8 cellular contexts compared by ENCODE assay signal in genomic region chr15:97904196-97904572, GRCh38. TPM values are rescaled to one million over a fixed set of nuclear protein-coding genes. Genes with fewer than 3 reads are reported as not detected.
A peak's percentile ranks its signal among the peaks of the same experiment; 100 is the strongest.
DNase-seq lines count a peak whose midpoint lies in the region; ATAC-seq, FAIRE-seq and TF ChIP-seq lines count a peak whose summit lies in the region.

No MANE protein-coding gene starts in this region.

- H3K27me3 Mint-ChIP-seq in activated naive CD8-positive, alpha-beta T cell treated with anti-CD3 and anti-CD28 coated beads, Interleukin-2, amount 50 U/mL, for 24 hours, result peaks cover 35% of the 10 kb centered on the region

- no peak for TF ChIP-seq POLR2A in GM12892 (IDR thresholded peaks at IDR 0.05; ENCODE audit: low read depth, low read length)

- no peak overlapping the region for H3K4me3 Mint-ChIP-seq in activated naive CD8-positive, alpha-beta T cell treated with anti-CD3 and anti-CD28 coated beads, Interleukin-2, amount 50 U/mL, for 24 hours

- intact Hi-C loops in left cardiac atrium (cut with DNase I), result loop anchor here (2.0 to 10.0 kb wide), 4 partner anchors 271 to 521 kb away; no protein-coding TSS in a partner anchor

- no peak for FAIRE-seq in GM12892 (lab: Jason Lieb, UNC)

- ATAC-seq in activated naive CD8-positive, alpha-beta T cell treated with anti-CD3 and anti-CD28 coated beads, Interleukin-2, amount 50 U/mL, for 24 hours, result peak; percentile 28
- peak; percentile 94 to 99 for ATAC-seq in left cardiac atrium
- ATAC-seq in HG03159 (IDR thresholded peaks at IDR 0.05; ENCODE audit: unreplicated experiment), result no peak

- peak; percentile 83 for DNase-seq in AG08395 (ENCODE audit: low spot score)
- DNase-seq in GM12892 (ENCODE audit: insufficient read length), result peak; percentile 9
- DNase-seq in NCI-H2227 (lab: John Stamatoyannopoulos, UW; ENCODE audit: unreplicated experiment), result peak; percentile 76
- DNase-seq in activated naive CD8-positive, alpha-beta T cell treated with anti-CD3 and anti-CD28 coated beads, Interleukin-2, amount 50 U/mL, for 24 hours, result peak; percentile 40
- peak; percentile 81 for DNase-seq in left cardiac atrium
- peak; percentile 26 for DNase-seq in putamen (ENCODE audit: low spot score)
- no peak for DNase-seq in KG1 (lab: John Stamatoyannopoulos, UW)

- H3K27ac Mint-ChIP-seq in activated naive CD8-positive, alpha-beta T cell treated with anti-CD3 and anti-CD28 coated beads, Interleukin-2, amount 50 U/mL, for 24 hours, result no peak overlapping the region

- no peaks in the 10 kb centered on the region for H3K36me3 Mint-ChIP-seq in activated naive CD8-positive, alpha-beta T cell treated with anti-CD3 and anti-CD28 coated beads, Interleukin-2, amount 50 U/mL, for 24 hours (ENCODE audit: low read depth)

- H3K9me3 Mint-ChIP-seq in activated naive CD8-positive, alpha-beta T cell treated with anti-CD3 and anti-CD28 coated beads, Interleukin-2, amount 50 U/mL, for 24 hours, result no peaks in the 10 kb centered on the region

- no peaks in the 10 kb centered on the region for H3K4me1 Mint-ChIP-seq in activated naive CD8-positive, alpha-beta T cell treated with anti-CD3 and anti-CD28 coated beads, Interleukin-2, amount 50 U/mL, for 24 hours

RNA-seq across cellular contexts. Expression of gene ARRDC4, which starts 56.3 kb away (rescaled TPM):
- not detected for polyA plus RNA-seq in GM12892 (2012; ENCODE audit: missing spikeins)
- total RNA-seq in left cardiac atrium, result 10 to 100 TPM; 20.1 to 22.4 TPM
